In genomic region chr6:138537090-138537489, GRCh38 we compare ENCODE assay signal across 19 cellular contexts. TPM values are rescaled to one million over a fixed set of nuclear protein-coding genes. Genes with fewer than 3 reads are reported as not detected.
DNase-seq lines count a peak whose midpoint lies in the region; ATAC-seq and TF ChIP-seq lines count a peak whose summit lies in the region.
"Had no signal": no experiment of that assay in that cellular context is flagged by ENCODE, and none has a peak within 500 bp of the region (broad histone marks: within the 10 kb centered on the region; RNA-seq: fewer than 3 reads in every experiment).

No MANE protein-coding gene starts in this region.

- DNase-seq in AG20443 (ENCODE audit: low spot score) (peak; percentile 50), colonic mucosa (no peak), heart right ventricle (no peak), progenitor cell of endocrine pancreas (ENCODE audit: low spot score, unreplicated experiment) (no peak), superior temporal gyrus (ENCODE audit: extremely low spot score) (no peak), retina (no peak)
- DNase-seq in stimulated activated naive CD8-positive, alpha-beta T cell treated with anti-CD3 and anti-CD28 coated beads, Interleukin-15, Interleukin-2, amounts not matched to agents 100 U/mL and 50 U/mL, for 24 hours, result no peak
- DNase-seq: activated CD4-positive, alpha-beta T cell treated with anti-CD3 and anti-CD28 coated beads for 48 hours; activated effector memory CD4-positive, alpha-beta T cell treated with Interleukin-2 at 50 U/mL for 16 hours; amniotic stem cell; CD8-positive, alpha-beta memory T cell; DMS79 treated with DMSO at 0.1 percent for 48 hours; naive thymus-derived CD4-positive, alpha-beta T cell; NCI-H2029; NCI-H446; NK-92 treated with Interleukin-12 subunit alpha and Interleukin-12 subunit beta, amount 100 ng/mL, for 24 hours; thyroid gland had no signal

- H3K36me3 Mint-ChIP-seq in progenitor cell of endocrine pancreas (ENCODE audit: insufficient read depth), result peaks cover 17% of the 10 kb centered on the region
- H3K36me3 Mint-ChIP-seq: CD8-positive, alpha-beta memory T cell; memory B cell; naive thymus-derived CD4-positive, alpha-beta T cell had no signal

- 22 to 28% methylated on average over 4 of the region's 4 CpGs for WGBS in heart right ventricle, 2 donors

- H3K4me3 Mint-ChIP-seq in progenitor cell of endocrine pancreas (ENCODE audit: low read depth), result peak overlapping the region; percentile 17
- H3K4me3 Mint-ChIP-seq: CD8-positive, alpha-beta memory T cell; memory B cell; naive thymus-derived CD4-positive, alpha-beta T cell had no signal

- H3K27me3 ChIP-seq in colonic mucosa (no peaks in the 10 kb centered on the region), heart right ventricle (no peaks in the 10 kb centered on the region)
- H3K27me3 ChIP-seq: thyroid gland had no signal

- no peak for TF ChIP-seq CTCF in colonic mucosa (IDR thresholded peaks at IDR 0.05)
- no peak for TF ChIP-seq CTCF in heart right ventricle (IDR thresholded peaks at IDR 0.05)
- no peak for TF ChIP-seq CTCF in progenitor cell of endocrine pancreas (IDR thresholded peaks at IDR 0.05; ENCODE audit: unreplicated experiment)

- H3K36me3 ChIP-seq in colonic mucosa (no peaks in the 10 kb centered on the region), heart right ventricle (no peaks in the 10 kb centered on the region)
- H3K36me3 ChIP-seq: thyroid gland had no signal

- H3K9ac ChIP-seq in colonic mucosa (ENCODE audit: low read depth in 2 of 2, low read length in 2 of 2), result no peak overlapping the region

- peak overlapping the region; percentile 4 for H3K27ac ChIP-seq in colonic mucosa
- H3K27ac ChIP-seq in heart right ventricle, result peak overlapping the region in 7 of 10 donors; percentile 81 to 88 (median 86)

- ATAC-seq in heart right ventricle, result peak in 7 of 8 donors; percentile 32 to 69 (median 59)
- ATAC-seq in HG02588 (IDR thresholded peaks at IDR 0.05; ENCODE audit: unreplicated experiment), result no peak
- no peak for ATAC-seq in stimulated activated naive CD8-positive, alpha-beta T cell treated with anti-CD3 and anti-CD28 coated beads, Interleukin-15, Interleukin-2, amounts not matched to agents 100 U/mL and 50 U/mL, for 24 hours
- ATAC-seq: naive thymus-derived CD4-positive, alpha-beta T cell had no signal

- intact Hi-C loops in colonic mucosa (cut with DNase I) (no loop called here), heart right ventricle (cut with DNase I) (no loop called here)

- H3K27me3 Mint-ChIP-seq in progenitor cell of endocrine pancreas, result no peaks in the 10 kb centered on the region

- no peaks in the 10 kb centered on the region for H3K9me3 ChIP-seq in colonic mucosa
- no peaks in the 10 kb centered on the region for H3K9me3 ChIP-seq in heart right ventricle
- H3K9me3 ChIP-seq: thyroid gland had no signal

- H3K27ac Mint-ChIP-seq in progenitor cell of endocrine pancreas, result peak overlapping the region; percentile 97
- H3K27ac Mint-ChIP-seq: CD8-positive, alpha-beta memory T cell; memory B cell; naive thymus-derived CD4-positive, alpha-beta T cell had no signal

- H3K4me1 Mint-ChIP-seq in progenitor cell of endocrine pancreas (ENCODE audit: low read depth), result peaks cover 77% of the 10 kb centered on the region
- H3K4me1 Mint-ChIP-seq: CD8-positive, alpha-beta memory T cell; memory B cell; naive thymus-derived CD4-positive, alpha-beta T cell had no signal

- H3K4me1 ChIP-seq in colonic mucosa, result peaks cover under 1% of the 10 kb centered on the region
- peaks cover 5 to 80% (median 63%) of the 10 kb centered on the region in 9 donors for H3K4me1 ChIP-seq in heart right ventricle

- peaks cover 3% of the 10 kb centered on the region for H3K9me3 Mint-ChIP-seq in progenitor cell of endocrine pancreas (ENCODE audit: low read depth)
- H3K9me3 Mint-ChIP-seq: CD8-positive, alpha-beta memory T cell; memory B cell; naive thymus-derived CD4-positive, alpha-beta T cell had no signal

- H3K4me3 ChIP-seq in colonic mucosa (no peak overlapping the region), heart right ventricle (no peak overlapping the region)
- H3K4me3 ChIP-seq: thyroid gland had no signal

RNA-seq across cellular contexts. Expression of gene NHSL1, which starts 37.8 kb away (rescaled TPM):
- total RNA-seq in colonic mucosa (10 to 100 TPM; 82.8 to 94.8 TPM), heart right ventricle (10 to 100 TPM; 35.5 to 97.4 (median 75.5) TPM), progenitor cell of endocrine pancreas (79.0 and 86.5 TPM in 2 replicates)
- 10 to 100 TPM in 1 of 2 donors, 1 to 10 TPM in 1; 5.0 to 14.9 TPM for polyA plus RNA-seq in heart right ventricle
- polyA plus RNA-seq: CD8-positive, alpha-beta memory T cell had no signal

Comparison
In these comparisons a context has a peak if more than half of its experiments do, and no peak if none do; other contexts are left out.
1. ATAC-seq: peak in heart right ventricle (7 of 8); none in HG02588 (single experiment) and stimulated activated naive CD8-positive, alpha-beta T cell treated with anti-CD3 and anti-CD28 coated beads, Interleukin-15, Interleukin-2, amounts not matched to agents 100 U/mL and 50 U/mL, for 24 hours (single experiment).